In genomic region chr1:167467126-167467725, GRCh38 we compare ENCODE assay signal across 14 cellular contexts. TPM values are rescaled to one million over a fixed set of nuclear protein-coding genes. Genes with fewer than 3 reads are reported as not detected.
DNase-seq lines count a peak whose midpoint lies in the region; ATAC-seq and TF ChIP-seq lines count a peak whose summit lies in the region.
"Had no signal": no experiment of that assay in that cellular context is flagged by ENCODE, and none has a peak within 500 bp of the region (broad histone marks: within the 10 kb centered on the region; RNA-seq: fewer than 3 reads in every experiment).

No MANE protein-coding gene starts in this region.

- no peaks in the 10 kb centered on the region for H3K27me3 Mint-ChIP-seq in activated CD4-positive, alpha-beta T cell treated with anti-CD3 and anti-CD28 coated beads for 36 hours
- H3K27me3 Mint-ChIP-seq in natural killer cell treated with Interleukin-12 subunit alpha and Interleukin-12 subunit beta and Interleukin-15 and Interleukin-18, amount 100 ng/mL, for 72 hours, result no peaks in the 10 kb centered on the region

- peak overlapping the region; percentile 26 for H3K9ac ChIP-seq in NT2/D1 (ENCODE audit: insufficient read length, low read depth)

- intact Hi-C loops in activated CD4-positive, alpha-beta T cell treated with anti-CD3 and anti-CD28 coated beads for 36 hours (cut with DNase I, micrococcal nuclease), result no loop called here

- no peaks in the 10 kb centered on the region for H3K27me3 ChIP-seq in NT2/D1 (ENCODE audit: insufficient read depth, insufficient read length)
- H3K27me3 ChIP-seq: transverse colon had no signal

- peaks cover 86% of the 10 kb centered on the region for H3K4me1 Mint-ChIP-seq in activated CD4-positive, alpha-beta T cell treated with anti-CD3 and anti-CD28 coated beads for 36 hours
- peaks cover 55 to 59% of the 10 kb centered on the region in 2 donors for H3K4me1 Mint-ChIP-seq in natural killer cell treated with Interleukin-12 subunit alpha and Interleukin-12 subunit beta and Interleukin-15 and Interleukin-18, amount 100 ng/mL, for 72 hours (ENCODE audit: low read depth in 2 of 2)

- H3K4me1 ChIP-seq in NT2/D1 (ENCODE audit: insufficient read depth, insufficient read length), result peaks cover 4% of the 10 kb centered on the region
- H3K4me1 ChIP-seq: transverse colon had no signal

- peak overlapping the region; percentile 62 for H3K27ac Mint-ChIP-seq in activated CD4-positive, alpha-beta T cell treated with anti-CD3 and anti-CD28 coated beads for 36 hours
- H3K27ac Mint-ChIP-seq in natural killer cell treated with Interleukin-12 subunit alpha and Interleukin-12 subunit beta and Interleukin-15 and Interleukin-18, amount 100 ng/mL, for 72 hours, result peak overlapping the region; percentile 87 to 98

- CTCF ChIA-PET in activated CD4-positive, alpha-beta T cell treated with anti-CD3 and anti-CD28 coated beads for 36 hours (lab: Charles Lee), result interaction anchor here (0.8 to 3.3 kb wide), 8 partner anchors 9 to 57 kb away, joined by 3 to 21 read pairs (median 4); no protein-coding TSS in a partner anchor

- H3K9me3 ChIP-seq in NT2/D1 (ENCODE audit: insufficient read depth, low read length), result no peaks in the 10 kb centered on the region
- H3K9me3 ChIP-seq: transverse colon had no signal

- TF ChIP-seq CTCF in choroid plexus epithelial cell (conservative IDR thresholded peaks at IDR 0.05; ENCODE audit: low read depth, low read length), result peak; percentile 3

- H3K9me3 Mint-ChIP-seq in activated CD4-positive, alpha-beta T cell treated with anti-CD3 and anti-CD28 coated beads for 36 hours (ENCODE audit: low read depth), result no peaks in the 10 kb centered on the region
- no peaks in the 10 kb centered on the region for H3K9me3 Mint-ChIP-seq in natural killer cell treated with Interleukin-12 subunit alpha and Interleukin-12 subunit beta and Interleukin-15 and Interleukin-18, amount 100 ng/mL, for 72 hours

- ATAC-seq in activated CD4-positive, alpha-beta T cell treated with anti-CD3 and anti-CD28 coated beads for 36 hours, result peak; percentile 79
- ATAC-seq in natural killer cell treated with Interleukin-12 subunit alpha and Interleukin-12 subunit beta and Interleukin-15 and Interleukin-18, amount 100 ng/mL, for 72 hours, result peak; percentile 79 to 86
- no peak for ATAC-seq in GM18502 (IDR thresholded peaks at IDR 0.05; ENCODE audit: poor library complexity, unreplicated experiment)
- ATAC-seq in GM19463 (IDR thresholded peaks at IDR 0.05; ENCODE audit: unreplicated experiment), result no peak

- no peak for DNase-seq in activated CD4-positive, alpha-beta T cell treated with anti-CD3 and anti-CD28 coated beads for 36 hours
- DNase-seq in activated CD4-positive, alpha-beta T cell treated with anti-CD3 and anti-CD28 coated beads, Interleukin-2, amount 50 U/mL, for 1 hour, result no peak
- peak; percentile 79 for DNase-seq in NT2/D1 (ENCODE audit: low read depth, low spot score)
- peak; percentile 47 for DNase-seq in choroid plexus epithelial cell (ENCODE audit: low read depth)
- no peak for DNase-seq in natural killer cell treated with Interleukin-12 subunit alpha and Interleukin-12 subunit beta and Interleukin-15 and Interleukin-18, amount 100 ng/mL, for 72 hours (ENCODE audit: low spot score)
- DNase-seq in GF-D8 (lab: John Stamatoyannopoulos, UW), result no peak
- DNase-seq: COR-L47, NCI-H2029 treated with DMSO at 0.1 percent for 48 hours, transverse colon had no signal

- H3K36me3 ChIP-seq in NT2/D1 (ENCODE audit: insufficient read depth, insufficient read length, low read length), result no peaks in the 10 kb centered on the region
- H3K36me3 ChIP-seq: transverse colon had no signal

- H3K4me3 ChIP-seq in NT2/D1 (ENCODE audit: insufficient read length, low read depth) (no peak overlapping the region), choroid plexus epithelial cell (ENCODE audit: low read depth, low read length) (no peak overlapping the region)
- H3K4me3 ChIP-seq: lung, transverse colon had no signal

- no peak overlapping the region for H3K4me3 Mint-ChIP-seq in activated CD4-positive, alpha-beta T cell treated with anti-CD3 and anti-CD28 coated beads for 36 hours
- peak overlapping the region; percentile 17 for H3K4me3 Mint-ChIP-seq in natural killer cell treated with Interleukin-12 subunit alpha and Interleukin-12 subunit beta and Interleukin-15 and Interleukin-18, amount 100 ng/mL, for 72 hours

- POLR2A ChIA-PET in activated CD4-positive, alpha-beta T cell treated with anti-CD3 and anti-CD28 coated beads for 36 hours (lab: Charles Lee), result interaction anchor here (0.7 kb wide), 1 partner anchor 9 kb away, joined by 3 read pairs; no protein-coding TSS in a partner anchor

- peaks cover 33% of the 10 kb centered on the region for H3K36me3 Mint-ChIP-seq in activated CD4-positive, alpha-beta T cell treated with anti-CD3 and anti-CD28 coated beads for 36 hours (ENCODE audit: low read depth)
- H3K36me3 Mint-ChIP-seq in natural killer cell treated with Interleukin-12 subunit alpha and Interleukin-12 subunit beta and Interleukin-15 and Interleukin-18, amount 100 ng/mL, for 72 hours, result peaks cover 5% of the 10 kb centered on the region

RNA-seq across cellular contexts. Expression of gene CD247, which starts 51.1 kb away (rescaled TPM):
- 100 to 1,000 TPM; 149 TPM for total RNA-seq in activated CD4-positive, alpha-beta T cell treated with anti-CD3 and anti-CD28 coated beads for 36 hours
- 100 to 1,000 TPM; 169 to 384 TPM for total RNA-seq in natural killer cell treated with Interleukin-12 subunit alpha and Interleukin-12 subunit beta and Interleukin-15 and Interleukin-18, amount 100 ng/mL, for 72 hours
- total RNA-seq: endothelial cell of umbilical vein, osteoblast had no signal

Comparison
In these comparisons a context has a peak if more than half of its experiments do, and no peak if none do; other contexts are left out.
1. ATAC-seq: peak in activated CD4-positive, alpha-beta T cell treated with anti-CD3 and anti-CD28 coated beads for 36 hours (single experiment) and natural killer cell treated with Interleukin-12 subunit alpha and Interleukin-12 subunit beta and Interleukin-15 and Interleukin-18, amount 100 ng/mL, for 72 hours (2 of 2); none in GM18502 (single experiment) and GM19463 (single experiment).
2. DNase-seq: peak in NT2/D1 (single experiment) and choroid plexus epithelial cell (single experiment); none in activated CD4-positive, alpha-beta T cell treated with anti-CD3 and anti-CD28 coated beads for 36 hours (single experiment), activated CD4-positive, alpha-beta T cell treated with anti-CD3 and anti-CD28 coated beads, Interleukin-2, amount 50 U/mL, for 1 hour (single experiment), natural killer cell treated with Interleukin-12 subunit alpha and Interleukin-12 subunit beta and Interleukin-15 and Interleukin-18, amount 100 ng/mL, for 72 hours (single experiment) and GF-D8 (single experiment).